Comparison of ENCODE assay signal across 1 cellular context in the genomic region with DNA sequence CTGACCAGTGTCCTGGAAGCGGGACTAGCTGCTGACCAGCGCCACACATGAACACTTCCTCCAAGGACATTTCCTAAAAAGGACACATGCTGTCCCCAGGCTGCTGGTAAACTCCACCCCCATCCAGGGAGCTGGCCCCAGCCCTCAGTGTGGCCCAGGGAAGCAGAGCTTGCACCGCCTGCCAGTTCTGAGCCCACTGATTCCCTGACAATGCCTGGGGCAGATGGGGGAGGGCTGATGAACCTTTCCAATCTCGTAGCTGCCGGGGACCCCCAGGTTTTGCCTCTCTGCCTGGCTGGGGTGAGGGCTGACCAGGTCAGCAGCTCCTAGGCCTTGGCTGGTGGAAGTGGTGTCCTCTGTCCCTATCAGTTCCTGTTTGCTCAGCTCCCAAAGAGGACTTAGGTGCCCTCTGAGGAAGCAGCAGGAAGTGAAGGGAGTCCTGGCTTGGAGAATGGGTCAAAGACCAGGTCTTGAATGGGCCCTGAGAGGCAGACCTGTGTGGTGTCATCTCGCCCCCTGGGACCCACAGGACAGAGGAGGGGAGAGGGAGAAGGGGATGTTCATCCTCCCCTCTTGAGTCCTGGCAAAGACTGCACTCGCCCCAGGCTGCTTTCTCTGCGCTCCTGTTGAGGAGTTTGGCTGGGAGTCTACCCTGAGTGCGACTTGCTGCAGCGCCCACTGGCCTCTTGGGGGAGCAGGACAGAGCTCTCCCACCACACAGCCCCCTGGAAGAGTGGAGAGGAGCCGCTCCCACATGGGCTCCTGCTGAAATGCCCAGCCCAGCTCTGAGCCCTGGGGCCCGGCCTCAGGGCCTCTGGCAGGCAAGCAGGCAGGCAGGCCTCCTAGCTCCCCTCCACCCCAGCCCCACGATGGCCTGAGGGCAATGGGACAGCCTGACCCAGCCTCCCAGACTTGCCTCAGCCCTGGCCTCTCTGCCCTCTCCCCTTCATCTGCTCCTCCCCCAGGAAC.
TF ChIP-seq lines count a peak whose summit lies in the region.

No MANE protein-coding gene starts in this region.

TF ChIP-seq in SK-N-SH, 30 proteins besides CTCF, POLR2A, EP300 and RAD21:
- 0 out of 2 replicates have a peak, but pooled peaks have one; percentile 11 for TF ChIP-seq FOXJ3 (CRISPR knock-in tag; IDR thresholded peaks at IDR 0.05)
- TF ChIP-seq, protein P1, sequence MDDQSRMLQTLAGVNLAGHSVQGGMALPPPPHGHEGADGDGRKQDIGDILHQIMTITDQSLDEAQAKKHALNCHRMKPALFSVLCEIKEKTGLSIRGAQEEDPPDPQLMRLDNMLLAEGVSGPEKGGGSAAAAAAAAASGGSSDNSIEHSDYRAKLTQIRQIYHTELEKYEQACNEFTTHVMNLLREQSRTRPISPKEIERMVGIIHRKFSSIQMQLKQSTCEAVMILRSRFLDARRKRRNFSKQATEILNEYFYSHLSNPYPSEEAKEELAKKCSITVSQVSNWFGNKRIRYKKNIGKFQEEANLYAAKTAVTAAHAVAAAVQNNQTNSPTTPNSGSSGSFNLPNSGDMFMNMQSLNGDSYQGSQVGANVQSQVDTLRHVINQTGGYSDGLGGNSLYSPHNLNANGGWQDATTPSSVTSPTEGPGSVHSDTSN (IDR thresholded peaks at IDR 0.05) = 0 out of 2 replicates have a peak, but pooled peaks have one; percentile 0
- TF ChIP-seq CHD2 (IDR thresholded peaks at IDR 0.05; ENCODE audit: low read length, partially characterized antibody) = peak; percentile 46
- TF ChIP-seq NRF1 (IDR thresholded peaks at IDR 0.05; ENCODE audit: low read depth, low read length) = no peak
- TF ChIP-seq MXI1 (IDR thresholded peaks at IDR 0.05; ENCODE audit: low read depth, low read length) = peak; percentile 49; the same call in 1 of the 2 replicates
- peak; percentile 3; the same call in 1 of the 2 replicates for TF ChIP-seq POLR2AphosphoS5 (IDR thresholded peaks at IDR 0.05; ENCODE audit: low read depth, low read length)
